17 cellular contexts compared by ENCODE assay signal in genomic region chr7:79876769-79877362, GRCh38.
DNase-seq lines count a peak whose midpoint lies in the region; ATAC-seq and TF ChIP-seq lines count a peak whose summit lies in the region.
"Had no signal": no experiment of that assay in that cellular context is flagged by ENCODE, and none has a peak within 500 bp of the region (broad histone marks: within the 10 kb centered on the region; RNA-seq: fewer than 3 reads in every experiment).

No MANE protein-coding gene starts in this region.

- no peak overlapping the region for H3K4me3 Mint-ChIP-seq in progenitor cell of endocrine pancreas (ENCODE audit: low read depth)
- no peak overlapping the region for H3K4me3 Mint-ChIP-seq in activated CD4-positive, alpha-beta T cell treated with anti-CD3 and anti-CD28 coated beads for 36 hours
- H3K4me3 Mint-ChIP-seq: activated T-helper 17 cell treated with anti-CD3 and anti-CD28 coated beads, Interleukin-2, amount 50 U/mL, for 72 hours; IgD-negative memory B cell had no signal

- H3K27me3 Mint-ChIP-seq in progenitor cell of endocrine pancreas: no peaks in the 10 kb centered on the region
- no peaks in the 10 kb centered on the region for H3K27me3 Mint-ChIP-seq in activated CD4-positive, alpha-beta T cell treated with anti-CD3 and anti-CD28 coated beads for 36 hours
- H3K27me3 Mint-ChIP-seq: activated T-helper 17 cell treated with anti-CD3 and anti-CD28 coated beads, Interleukin-2, amount 50 U/mL, for 72 hours; IgD-negative memory B cell had no signal

- no peaks in the 10 kb centered on the region for H3K9me3 ChIP-seq in mesenchymal stem cell (ENCODE audit: control insufficient read depth, low read length)
- H3K9me3 ChIP-seq: prostate gland, tibial artery had no signal

- POLR2A ChIA-PET in activated CD4-positive, alpha-beta T cell treated with anti-CD3 and anti-CD28 coated beads for 36 hours (lab: Charles Lee): no interaction called here

- no peak overlapping the region for H3K23ac ChIP-seq in mesenchymal stem cell (ENCODE audit: low read length in 2 of 2)

- H3K27ac ChIP-seq in mesenchymal stem cell (ENCODE audit: low read length, poor library complexity, severe bottlenecking): peak overlapping the region; percentile 8
- H3K27ac ChIP-seq: prostate gland, tibial artery had no signal

- H2AFZ ChIP-seq in mesenchymal stem cell (ENCODE audit: low read depth, low read length): no peak overlapping the region

- intact Hi-C loops in activated CD4-positive, alpha-beta T cell treated with anti-CD3 and anti-CD28 coated beads for 36 hours (cut with DNase I, micrococcal nuclease): no loop called here

- H3K4me1 Mint-ChIP-seq in progenitor cell of endocrine pancreas (ENCODE audit: low read depth): peaks cover 31% of the 10 kb centered on the region
- no peaks in the 10 kb centered on the region for H3K4me1 Mint-ChIP-seq in activated CD4-positive, alpha-beta T cell treated with anti-CD3 and anti-CD28 coated beads for 36 hours
- H3K4me1 Mint-ChIP-seq: activated T-helper 17 cell treated with anti-CD3 and anti-CD28 coated beads, Interleukin-2, amount 50 U/mL, for 72 hours; IgD-negative memory B cell had no signal

- H2BK5ac ChIP-seq in mesenchymal stem cell (ENCODE audit: low read depth, low read length, poor library complexity, severe bottlenecking): no peak overlapping the region

- H3K36me3 ChIP-seq in mesenchymal stem cell (ENCODE audit: control insufficient read depth in 1 of 2, insufficient read depth in 2 of 2, low read depth in 1 of 2, low read length in 2 of 2): no peaks in the 10 kb centered on the region
- H3K36me3 ChIP-seq: prostate gland, tibial artery had no signal

- H3K9me3 Mint-ChIP-seq in progenitor cell of endocrine pancreas (ENCODE audit: low read depth): no peaks in the 10 kb centered on the region
- no peaks in the 10 kb centered on the region for H3K9me3 Mint-ChIP-seq in activated CD4-positive, alpha-beta T cell treated with anti-CD3 and anti-CD28 coated beads for 36 hours (ENCODE audit: low read depth)

- H3K4me3 ChIP-seq in Jurkat, Clone E6-1 (ENCODE audit: low read length): no peak overlapping the region
- H3K4me3 ChIP-seq in mesenchymal stem cell (ENCODE audit: insufficient read depth in 1 of 2, low read depth in 1 of 2, low read length in 2 of 2): no peak overlapping the region
- H3K4me3 ChIP-seq: prostate gland, tibial artery had no signal

- no peak overlapping the region for H4K91ac ChIP-seq in mesenchymal stem cell (ENCODE audit: low read length)

- H3K4me2 ChIP-seq in mesenchymal stem cell (ENCODE audit: low read length, poor library complexity, severe bottlenecking): no peak overlapping the region

- no peaks in the 10 kb centered on the region for H3K27me3 ChIP-seq in mesenchymal stem cell (ENCODE audit: control insufficient read depth in 1 of 2, insufficient read depth in 1 of 2, low read length in 2 of 2)
- H3K27me3 ChIP-seq: tibial artery had no signal

- DNase-seq in DMS 273 treated with DMSO at 0.1 percent for 48 hours (lab: John Stamatoyannopoulos, UW) (peak; percentile 38), amniotic epithelial cell (ENCODE audit: low read depth) (peak; percentile 88), mesenchymal stem cell (peak; percentile 95), progenitor cell of endocrine pancreas (ENCODE audit: low spot score, unreplicated experiment) (no peak), T-helper 2 cell (no peak)
- DNase-seq in Jurkat, Clone E6-1 (ENCODE audit: low read depth, low spot score): peak; percentile 47
- no peak for DNase-seq in activated CD4-positive, alpha-beta T cell treated with anti-CD3 and anti-CD28 coated beads for 36 hours
- DNase-seq in effector CD8-positive, alpha-beta T cell (lab: John Stamatoyannopoulos, UW): no peak
- DNase-seq: DMS153, glutamatergic neuron, NCI-H2227 treated with DMSO at 0.1 percent for 48 hours, SIG-M5, tibial artery had no signal

- no peak for ATAC-seq in activated CD4-positive, alpha-beta T cell treated with anti-CD3 and anti-CD28 coated beads for 36 hours
- ATAC-seq: activated T-helper 17 cell treated with anti-CD3 and anti-CD28 coated beads, Interleukin-2, amount 50 U/mL, for 72 hours; left lobe of liver had no signal

- WGBS in mesenchymal stem cell: 21% methylated on average over 6 of the region's 7 CpGs

- CTCF ChIA-PET in activated CD4-positive, alpha-beta T cell treated with anti-CD3 and anti-CD28 coated beads for 36 hours (lab: Charles Lee): no interaction called here

- no peak overlapping the region for H3K14ac ChIP-seq in mesenchymal stem cell (ENCODE audit: low read length in 2 of 2)

- H3K4ac ChIP-seq in mesenchymal stem cell (ENCODE audit: low read depth in 1 of 2, low read length in 2 of 2): no peak overlapping the region

- H3K18ac ChIP-seq in mesenchymal stem cell (ENCODE audit: low read depth in 1 of 2, low read length in 2 of 2): no peak overlapping the region

- H3K79me1 ChIP-seq in mesenchymal stem cell (replicated peaks; ENCODE audit: low read length, poor library complexity, severe bottlenecking): no peaks in the 10 kb centered on the region

- no peak overlapping the region for H4K8ac ChIP-seq in mesenchymal stem cell (ENCODE audit: low read length)

- TF ChIP-seq CTCF in progenitor cell of endocrine pancreas (IDR thresholded peaks at IDR 0.05; ENCODE audit: unreplicated experiment): no peak

- H2AK5ac ChIP-seq in mesenchymal stem cell (ENCODE audit: low read length, severe bottlenecking): no peak overlapping the region

- no peaks in the 10 kb centered on the region for H3K4me1 ChIP-seq in mesenchymal stem cell (ENCODE audit: control insufficient read depth, insufficient read depth, low read depth, low read length)
- H3K4me1 ChIP-seq: prostate gland, tibial artery had no signal

- no peak overlapping the region for H3K9ac ChIP-seq in mesenchymal stem cell (ENCODE audit: low read length)

- H2BK120ac ChIP-seq in mesenchymal stem cell (ENCODE audit: low read depth, low read length): no peak overlapping the region

- no peak overlapping the region for H3K27ac Mint-ChIP-seq in progenitor cell of endocrine pancreas
- H3K27ac Mint-ChIP-seq in activated CD4-positive, alpha-beta T cell treated with anti-CD3 and anti-CD28 coated beads for 36 hours: no peak overlapping the region
- H3K27ac Mint-ChIP-seq: activated T-helper 17 cell treated with anti-CD3 and anti-CD28 coated beads, Interleukin-2, amount 50 U/mL, for 72 hours; IgD-negative memory B cell had no signal

- H2BK15ac ChIP-seq in mesenchymal stem cell (ENCODE audit: low read depth, poor library complexity, severe bottlenecking): no peak overlapping the region

- no peak overlapping the region for H2BK12ac ChIP-seq in mesenchymal stem cell (ENCODE audit: low read length in 2 of 2)

- H3K36me3 Mint-ChIP-seq in progenitor cell of endocrine pancreas (ENCODE audit: insufficient read depth): no peaks in the 10 kb centered on the region
- no peaks in the 10 kb centered on the region for H3K36me3 Mint-ChIP-seq in activated CD4-positive, alpha-beta T cell treated with anti-CD3 and anti-CD28 coated beads for 36 hours (ENCODE audit: low read depth)
- H3K36me3 Mint-ChIP-seq: IgD-negative memory B cell had no signal

Comparison
In these comparisons a context has a peak if more than half of its experiments do, and no peak if none do; other contexts are left out.
1. DNase-seq: peak in DMS 273 treated with DMSO at 0.1 percent for 48 hours (single experiment), Jurkat, Clone E6-1 (single experiment), amniotic epithelial cell (single experiment) and mesenchymal stem cell (single experiment); none in progenitor cell of endocrine pancreas (single experiment), activated CD4-positive, alpha-beta T cell treated with anti-CD3 and anti-CD28 coated beads for 36 hours (single experiment), effector CD8-positive, alpha-beta T cell (single experiment) and T-helper 2 cell (0 of 5).